ENCODE assay signal across 9 cellular contexts in genomic region chr13:101751488-101751887, GRCh38.
DNase-seq lines count a peak whose midpoint lies in the region; ATAC-seq lines count a peak whose summit lies in the region.
"Had no signal": no experiment of that assay in that cellular context is flagged by ENCODE, and none has a peak within 500 bp of the region (broad histone marks: within the 10 kb centered on the region; RNA-seq: fewer than 3 reads in every experiment).

No MANE protein-coding gene starts in this region.

- intact Hi-C loops in posterior vena cava (cut with DNase I), result no loop called here

- H3K36me3 ChIP-seq in H7 (replicated peaks; ENCODE audit: control insufficient read depth, insufficient read depth, low read length), result no peaks in the 10 kb centered on the region

- no peak overlapping the region for H3K4me3 Mint-ChIP-seq in activated naive CD4-positive, alpha-beta T cell treated with anti-CD3 and anti-CD28 coated beads, Interleukin-2, amount 10 ng/mL, durations not matched to agents 7 days and 5 days
- H3K4me3 Mint-ChIP-seq: activated naive CD8-positive, alpha-beta T cell treated with anti-CD3 and anti-CD28 coated beads, Interleukin-2, amount 10 ng/mL, durations not matched to agents 7 days and 5 days had no signal

- H3K27me3 Mint-ChIP-seq in activated naive CD4-positive, alpha-beta T cell treated with anti-CD3 and anti-CD28 coated beads, Interleukin-2, amount 10 ng/mL, durations not matched to agents 7 days and 5 days, result no peaks in the 10 kb centered on the region

- no peaks in the 10 kb centered on the region for H3K4me1 Mint-ChIP-seq in activated naive CD4-positive, alpha-beta T cell treated with anti-CD3 and anti-CD28 coated beads, Interleukin-2, amount 10 ng/mL, durations not matched to agents 7 days and 5 days
- H3K4me1 Mint-ChIP-seq: activated naive CD8-positive, alpha-beta T cell treated with anti-CD3 and anti-CD28 coated beads, Interleukin-2, amount 10 ng/mL, durations not matched to agents 7 days and 5 days had no signal

- DNase-seq in EL, result peak; percentile 92
- peak; percentile 65 to 90 for DNase-seq in NCI-H446 (lab: John Stamatoyannopoulos, UW)
- peak; percentile 90 for DNase-seq in fibroblast of the conjunctiva (ENCODE audit: low read depth)
- no peak for DNase-seq in H7
- DNase-seq in posterior vena cava (ENCODE audit: low spot score), result no peak
- no peak for DNase-seq in activated naive CD4-positive, alpha-beta T cell treated with anti-CD3 and anti-CD28 coated beads, Interleukin-2, amount 10 ng/mL, durations not matched to agents 7 days and 5 days
- no peak for DNase-seq in NOMO-1 (lab: John Stamatoyannopoulos, UW; ENCODE audit: unreplicated experiment in 2 of 2)
- DNase-seq: activated naive CD8-positive, alpha-beta T cell treated with anti-CD3 and anti-CD28 coated beads, Interleukin-2, amount 10 ng/mL, durations not matched to agents 7 days and 5 days had no signal

- CTCF ChIA-PET in activated naive CD4-positive, alpha-beta T cell treated with anti-CD3 and anti-CD28 coated beads, Interleukin-2, amount 10 ng/mL, durations not matched to agents 7 days and 5 days (lab: Charles Lee), result no interaction called here

- no peak overlapping the region for H3K27ac Mint-ChIP-seq in activated naive CD4-positive, alpha-beta T cell treated with anti-CD3 and anti-CD28 coated beads, Interleukin-2, amount 10 ng/mL, durations not matched to agents 7 days and 5 days
- H3K27ac Mint-ChIP-seq: activated naive CD8-positive, alpha-beta T cell treated with anti-CD3 and anti-CD28 coated beads, Interleukin-2, amount 10 ng/mL, durations not matched to agents 7 days and 5 days had no signal

- H3K9me3 Mint-ChIP-seq in activated naive CD4-positive, alpha-beta T cell treated with anti-CD3 and anti-CD28 coated beads, Interleukin-2, amount 10 ng/mL, durations not matched to agents 7 days and 5 days, result no peaks in the 10 kb centered on the region
- H3K9me3 Mint-ChIP-seq: activated naive CD8-positive, alpha-beta T cell treated with anti-CD3 and anti-CD28 coated beads, Interleukin-2, amount 10 ng/mL, durations not matched to agents 7 days and 5 days had no signal

- H3K27me3 ChIP-seq in H7 (ENCODE audit: control insufficient read depth, insufficient read depth, low read length), result no peaks in the 10 kb centered on the region

- H3K36me3 Mint-ChIP-seq in activated naive CD4-positive, alpha-beta T cell treated with anti-CD3 and anti-CD28 coated beads, Interleukin-2, amount 10 ng/mL, durations not matched to agents 7 days and 5 days, result no peaks in the 10 kb centered on the region
- H3K36me3 Mint-ChIP-seq: activated naive CD8-positive, alpha-beta T cell treated with anti-CD3 and anti-CD28 coated beads, Interleukin-2, amount 10 ng/mL, durations not matched to agents 7 days and 5 days had no signal

- ATAC-seq in HG03039 (IDR thresholded peaks at IDR 0.05; ENCODE audit: unreplicated experiment), result peak; percentile 72

- no peak overlapping the region for H3K4me3 ChIP-seq in H7 (ENCODE audit: insufficient read depth, low read depth, low read length)

Comparison
In these comparisons a context has a peak if more than half of its experiments do, and no peak if none do; other contexts are left out.
1. DNase-seq: peak in EL (single experiment), NCI-H446 (2 of 2) and fibroblast of the conjunctiva (single experiment); none in H7 (single experiment), posterior vena cava (single experiment), activated naive CD4-positive, alpha-beta T cell treated with anti-CD3 and anti-CD28 coated beads, Interleukin-2, amount 10 ng/mL, durations not matched to agents 7 days and 5 days (single experiment) and NOMO-1 (0 of 2).